Comparison of ENCODE assay signal across 15 cellular contexts in the genomic region with DNA sequence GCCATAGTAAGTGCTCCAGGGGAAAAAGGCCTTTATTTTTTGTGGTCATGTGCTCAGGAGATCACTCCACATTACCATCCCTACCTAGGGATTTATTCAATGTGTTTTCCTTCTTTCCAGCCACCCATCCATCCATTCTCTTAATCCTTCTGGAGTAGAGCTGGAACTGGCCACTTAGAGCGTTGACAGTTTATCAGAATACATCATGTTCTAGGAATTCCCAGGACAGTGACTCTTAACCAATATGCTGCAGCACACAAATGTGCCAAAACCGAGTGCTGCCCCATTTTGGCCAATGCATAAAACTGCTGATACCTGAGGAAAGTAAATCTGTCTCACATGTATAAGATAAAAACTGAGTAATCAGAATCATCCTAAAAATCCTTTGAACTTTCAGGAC.
A peak's percentile ranks its signal among the peaks of the same experiment; 100 is the strongest.
DNase-seq lines count a peak whose midpoint lies in the region; TF ChIP-seq lines count a peak whose summit lies in the region.
"Had no signal": no experiment of that assay in that cellular context is flagged by ENCODE, and none has a peak within 500 bp of the region (broad histone marks: within the 10 kb centered on the region; RNA-seq: fewer than 3 reads in every experiment).

No MANE protein-coding gene starts in this region.

- peaks cover 4% of the 10 kb centered on the region for H3K79me1 ChIP-seq in mesenchymal stem cell (replicated peaks; ENCODE audit: low read length, poor library complexity, severe bottlenecking)

- H2AFZ ChIP-seq in mesenchymal stem cell (ENCODE audit: low read depth, low read length), result no peak overlapping the region

- no peak overlapping the region for H2BK12ac ChIP-seq in mesenchymal stem cell (ENCODE audit: low read length in 2 of 2)

- no peak overlapping the region for H2BK15ac ChIP-seq in mesenchymal stem cell (ENCODE audit: low read depth, poor library complexity, severe bottlenecking)

- H3K4me1 ChIP-seq in cardiac muscle cell (ENCODE audit: low read depth) (no peaks in the 10 kb centered on the region), right atrium auricular region (peaks cover 0 to 8% of the 10 kb centered on the region in 2 donors), mesenchymal stem cell (ENCODE audit: control insufficient read depth, insufficient read depth, low read depth, low read length) (no peaks in the 10 kb centered on the region)

- H3K9ac ChIP-seq in mesenchymal stem cell (ENCODE audit: low read length), result no peak overlapping the region

- H3K9me3 ChIP-seq in cardiac muscle cell (ENCODE audit: low read depth) (no peaks in the 10 kb centered on the region), right atrium auricular region (no peaks in the 10 kb centered on the region), mesenchymal stem cell (ENCODE audit: control insufficient read depth, low read length) (no peaks in the 10 kb centered on the region)

- no peak overlapping the region for H2AK5ac ChIP-seq in mesenchymal stem cell (ENCODE audit: low read length, severe bottlenecking)

- H3K27me3 ChIP-seq in cardiac muscle cell (no peaks in the 10 kb centered on the region), right atrium auricular region (no peaks in the 10 kb centered on the region), mesenchymal stem cell (ENCODE audit: control insufficient read depth in 1 of 2, insufficient read depth in 1 of 2, low read length in 2 of 2) (no peaks in the 10 kb centered on the region)

- H3K4me3 ChIP-seq in cardiac muscle cell (no peak overlapping the region), right atrium auricular region (no peak overlapping the region), fibroblast of mammary gland (ENCODE audit: control insufficient read depth, low read depth, low read length) (no peak overlapping the region), mesenchymal stem cell (ENCODE audit: insufficient read depth in 1 of 2, low read depth in 1 of 2, low read length in 2 of 2) (no peak overlapping the region)

- TF ChIP-seq CTCF in cardiac muscle cell (IDR thresholded peaks at IDR 0.05; ENCODE audit: low read depth, low read length) (no peak), right atrium auricular region (IDR thresholded peaks at IDR 0.05) (no peak), fibroblast of mammary gland (conservative IDR thresholded peaks at IDR 0.05; ENCODE audit: control insufficient read depth, insufficient read depth, low read depth, low read length) (no peak)

- H3K4me2 ChIP-seq in mesenchymal stem cell (ENCODE audit: low read length, poor library complexity, severe bottlenecking), result no peak overlapping the region

- H2BK5ac ChIP-seq in mesenchymal stem cell (ENCODE audit: low read depth, low read length, poor library complexity, severe bottlenecking), result no peak overlapping the region

- no peak overlapping the region for H3K27ac ChIP-seq in cardiac muscle cell
- no peak overlapping the region for H3K27ac ChIP-seq in right atrium auricular region
- H3K27ac ChIP-seq in mesenchymal stem cell (ENCODE audit: low read length, poor library complexity, severe bottlenecking), result no peak overlapping the region
- no peak overlapping the region for H3K27ac ChIP-seq in caudate nucleus (ENCODE audit: low read depth, low read length)

- H4K8ac ChIP-seq in mesenchymal stem cell (ENCODE audit: low read length), result no peak overlapping the region

- no peak overlapping the region for H3K4ac ChIP-seq in mesenchymal stem cell (ENCODE audit: low read depth in 1 of 2, low read length in 2 of 2)

- DNase-seq in cardiac muscle cell (ENCODE audit: low read depth in 1 of 2, low spot score in 1 of 2), result peak; percentile 25 to 26
- DNase-seq in right atrium auricular region (ENCODE audit: low spot score), result no peak
- DNase-seq in fibroblast of mammary gland (ENCODE audit: low read depth), result peak; percentile 21
- DNase-seq in mesenchymal stem cell, result peak; percentile 33
- DNase-seq in caudate nucleus (lab: John Stamatoyannopoulos, UW), result no peak
- DNase-seq in posterior cingulate gyrus, result no peak
- no peak for DNase-seq in NCI-H1436 (lab: John Stamatoyannopoulos, UW)
- DNase-seq: ACHN; C1 segment of cervical spinal cord; CD4-positive, alpha-beta T cell; DMS79 treated with DMSO at 0.1 percent for 48 hours; EL; GDM1; HCEC 1CT; HFFc6 had no signal

- no peak overlapping the region for H4K91ac ChIP-seq in mesenchymal stem cell (ENCODE audit: low read length)

- no peak overlapping the region for H3K18ac ChIP-seq in mesenchymal stem cell (ENCODE audit: low read depth in 1 of 2, low read length in 2 of 2)

- intact Hi-C loops in posterior cingulate gyrus (cut with DNase I), result no loop called here

- H3K36me3 ChIP-seq in cardiac muscle cell, result no peaks in the 10 kb centered on the region
- H3K36me3 ChIP-seq in right atrium auricular region, result no peaks in the 10 kb centered on the region
- peaks cover 4 to 39% of the 10 kb centered on the region in 2 experiments for H3K36me3 ChIP-seq in mesenchymal stem cell (ENCODE audit: control insufficient read depth in 1 of 2, insufficient read depth in 2 of 2, low read depth in 1 of 2, low read length in 2 of 2)

- WGBS in mesenchymal stem cell, result 44% methylated on average over 2 of the region's 2 CpGs

- H2BK120ac ChIP-seq in mesenchymal stem cell (ENCODE audit: low read depth, low read length), result no peak overlapping the region

- no peak overlapping the region for H3K14ac ChIP-seq in mesenchymal stem cell (ENCODE audit: low read length in 2 of 2)

- H3K23ac ChIP-seq in mesenchymal stem cell (ENCODE audit: low read length in 2 of 2), result no peak overlapping the region

Comparison
In these comparisons a context has a peak if more than half of its experiments do, and no peak if none do; other contexts are left out.
1. DNase-seq: peak in cardiac muscle cell (2 of 2), fibroblast of mammary gland (single experiment) and mesenchymal stem cell (single experiment); none in right atrium auricular region (single experiment), caudate nucleus (0 of 61), posterior cingulate gyrus (0 of 10) and NCI-H1436 (single experiment).